Comparison of ENCODE assay signal across 8 cellular contexts in genomic region chr1:112713466-112714312, GRCh38. TPM values are rescaled to one million over a fixed set of nuclear protein-coding genes. Genes with fewer than 3 reads are reported as not detected.
DNase-seq lines count a peak whose midpoint lies in the region; ATAC-seq, FAIRE-seq and TF ChIP-seq lines count a peak whose summit lies in the region.

No MANE protein-coding gene starts in this region.

- peak overlapping the region; percentile 96 for H3K4me2 ChIP-seq in MM.1S (ENCODE audit: low read depth, low read length)

- H2AFZ ChIP-seq in MM.1S (ENCODE audit: low read length): no peak overlapping the region

- intact Hi-C loops in sciatic nerve (cut with DNase I): loop anchor here (10.0 kb wide), 1 partner anchor 209 kb away; the partner anchor contains the start of gene WNT2B

- H3K9me2 ChIP-seq in MM.1S (replicated peaks; ENCODE audit: insufficient read depth, low read length): no peaks in the 10 kb centered on the region

- H3K9ac ChIP-seq in MM.1S (ENCODE audit: low read length): no peak overlapping the region

- H3K36me3 Mint-ChIP-seq in naive B cell: no peaks in the 10 kb centered on the region

- no peaks in the 10 kb centered on the region for H3K79me2 ChIP-seq in MM.1S (ENCODE audit: low read length)

- H4K20me1 ChIP-seq in MM.1S (ENCODE audit: insufficient read depth, low read length): no peaks in the 10 kb centered on the region

- no peaks in the 10 kb centered on the region for H3K9me3 ChIP-seq in MM.1S (replicated peaks; ENCODE audit: insufficient read depth, low read length)

- H3F3A ChIP-seq in MM.1S (ENCODE audit: insufficient read depth, low read length): no peaks in the 10 kb centered on the region

- H3K27me3 Mint-ChIP-seq in naive B cell: peaks cover 0 to 4% (median 0%) of the 10 kb centered on the region in 3 donors

- H3K4me1 Mint-ChIP-seq in naive B cell: peaks cover 33 to 36% (median 34%) of the 10 kb centered on the region in 3 donors

- ATAC-seq in naive B cell (ENCODE audit: low read depth in 2 of 2) (peak; percentile 52 to 57), sciatic nerve (no peak)

- H3K27ac ChIP-seq in MM.1S (ENCODE audit: low read length): no peak overlapping the region

- peaks cover 11% of the 10 kb centered on the region for H3K27me3 ChIP-seq in MM.1S (replicated peaks; ENCODE audit: insufficient read depth, low read length)
- no peaks in the 10 kb centered on the region for H3K27me3 ChIP-seq in bronchial epithelial cell (ENCODE audit: control insufficient read depth, insufficient read depth, low read length)

- H3K9me3 Mint-ChIP-seq in naive B cell: no peaks in the 10 kb centered on the region

- DNase-seq in NCI-H748 (lab: John Stamatoyannopoulos, UW; ENCODE audit: unreplicated experiment): peak; percentile 31
- no peak for DNase-seq in NCI-H748 treated with DMSO at 0.1 percent for 48 hours (lab: John Stamatoyannopoulos, UW)
- no peak for DNase-seq in MM.1S
- DNase-seq in bronchial epithelial cell (ENCODE audit: low read depth): no peak
- DNase-seq in naive B cell: peak; percentile 82
- DNase-seq in sciatic nerve (ENCODE audit: low spot score): no peak
- DNase-seq in NCI-H1694 treated with DMSO at 0.1 percent for 48 hours (lab: John Stamatoyannopoulos, UW): no peak
- no peak for DNase-seq in activated effector memory CD4-positive, alpha-beta T cell treated with Interleukin-2 at 50 U/mL for 16 hours

- H3K4me3 ChIP-seq in MM.1S (ENCODE audit: low read length): peak overlapping the region; percentile 55
- peak overlapping the region; percentile 65 for H3K4me3 ChIP-seq in bronchial epithelial cell (ENCODE audit: low read depth, low read length)

- no peaks in the 10 kb centered on the region for H3K36me3 ChIP-seq in MM.1S (replicated peaks; ENCODE audit: insufficient read depth, low read length)
- H3K36me3 ChIP-seq in bronchial epithelial cell (ENCODE audit: control insufficient read depth, insufficient read depth, low read length): peaks cover 2% of the 10 kb centered on the region

- H3K4me1 ChIP-seq in MM.1S (ENCODE audit: low read length): peaks cover 5% of the 10 kb centered on the region; the same call in 1 of the 2 replicates

- TF ChIP-seq CTCF in MM.1S (IDR thresholded peaks at IDR 0.05; ENCODE audit: low read length) (no peak), bronchial epithelial cell (IDR thresholded peaks at IDR 0.05; ENCODE audit: insufficient read depth, low read length, severe bottlenecking) (no peak)

- FAIRE-seq in bronchial epithelial cell (lab: Jason Lieb, UNC): no peak

- peak overlapping the region; percentile 70 to 96 (median 89) for H3K4me3 Mint-ChIP-seq in naive B cell

- peak overlapping the region; percentile 32 to 91 (median 72) for H3K27ac Mint-ChIP-seq in naive B cell

RNA-seq across cellular contexts. Expression of gene PPM1J, which starts 1.4 kb away (rescaled TPM):
- total RNA-seq in bronchial epithelial cell (4.0 and 4.5 TPM in 2 replicates), sciatic nerve (1.8 TPM)
- polyA plus RNA-seq in naive B cell (ENCODE audit: low read depth in 6 of 6): 1 to 10 TPM in 5 of 6 donors, under 1 TPM in 1; 0.48 to 3.1 (median 1.5) TPM

RNA-seq across cellular contexts. Expression of gene RHOC, which starts 6.8 kb away (rescaled TPM):
- total RNA-seq in bronchial epithelial cell (420 and 469 TPM in 2 replicates), sciatic nerve (241 TPM)
- 10 to 100 TPM; 34.7 to 85.7 (median 52.0) TPM for polyA plus RNA-seq in naive B cell (ENCODE audit: low read depth in 6 of 6)

RNA-seq across cellular contexts. Expression of gene MOV10, which starts 39.2 kb away (rescaled TPM):
- total RNA-seq in bronchial epithelial cell (10.3 and 23.4 TPM in 2 replicates), sciatic nerve (57.5 TPM)
- polyA plus RNA-seq in naive B cell (ENCODE audit: low read depth in 6 of 6): 10 to 100 TPM in 3 of 6 donors, 1 to 10 TPM in 3; 3.4 to 10.5 (median 9.8) TPM

Comparison
In these comparisons a context has a peak if more than half of its experiments do, and no peak if none do; other contexts are left out.
1. DNase-seq: peak in NCI-H748 (single experiment) and naive B cell (single experiment); none in NCI-H748 treated with DMSO at 0.1 percent for 48 hours (single experiment), MM.1S (single experiment), bronchial epithelial cell (single experiment), sciatic nerve (single experiment), NCI-H1694 treated with DMSO at 0.1 percent for 48 hours (single experiment) and activated effector memory CD4-positive, alpha-beta T cell treated with Interleukin-2 at 50 U/mL for 16 hours (single experiment).